Comparison of ENCODE assay signal across 8 cellular contexts in the genomic region with DNA sequence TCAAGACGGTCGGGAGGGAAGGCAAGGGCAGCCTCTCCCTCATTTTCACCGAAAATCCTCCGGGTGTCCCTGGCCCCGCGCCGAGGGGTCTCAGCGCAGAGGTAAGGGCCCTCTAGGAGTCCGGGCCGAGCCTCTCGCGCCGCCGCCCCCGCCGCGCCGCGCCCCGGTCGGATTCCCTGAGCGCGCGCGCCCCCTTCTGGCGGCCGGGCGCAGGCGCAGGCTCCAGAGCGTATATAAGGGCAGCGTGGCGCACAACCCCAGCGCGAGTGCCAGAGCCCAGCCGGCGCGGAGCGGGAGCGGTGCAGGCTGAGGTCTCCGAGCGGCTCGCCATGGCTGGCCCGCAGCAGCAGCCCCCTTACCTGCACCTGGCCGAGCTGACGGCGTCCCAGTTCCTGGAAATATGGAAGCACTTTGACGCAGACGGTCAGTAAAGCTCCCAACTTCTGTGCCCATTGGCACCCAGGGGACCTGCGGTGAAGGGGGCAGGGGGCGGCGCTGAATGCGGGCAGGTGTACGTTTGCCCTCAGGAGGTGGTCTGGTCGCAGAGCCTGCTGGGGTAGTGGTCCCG. TPM values are rescaled to one million over a fixed set of nuclear protein-coding genes. Genes with fewer than 3 reads are reported as not detected.
DNase-seq lines count a peak whose midpoint lies in the region; ATAC-seq, FAIRE-seq and TF ChIP-seq lines count a peak whose summit lies in the region.

A gene with protein sequence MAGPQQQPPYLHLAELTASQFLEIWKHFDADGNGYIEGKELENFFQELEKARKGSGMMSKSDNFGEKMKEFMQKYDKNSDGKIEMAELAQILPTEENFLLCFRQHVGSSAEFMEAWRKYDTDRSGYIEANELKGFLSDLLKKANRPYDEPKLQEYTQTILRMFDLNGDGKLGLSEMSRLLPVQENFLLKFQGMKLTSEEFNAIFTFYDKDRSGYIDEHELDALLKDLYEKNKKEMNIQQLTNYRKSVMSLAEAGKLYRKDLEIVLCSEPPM (plus strand): TSS at position 260 of the 568 bp plus-strand sequence. CDS start 70 bp downstream, at position 330.

- H3K4me3 ChIP-seq in A549 (peak within 1 kb of the TSS; percentile 36), mucosa of stomach (ENCODE audit: low read length) (no peak within 1 kb of the TSS)

- TF ChIP-seq RAD21 in A549 (conservative IDR thresholded peaks at IDR 0.05 in 1 of 2, IDR thresholded peaks at IDR 0.05 in 1 of 2) = peak; percentile 81 to 94

- no peaks in the 10 kb centered on the region for H3K9me3 Mint-ChIP-seq in endothelial cell (ENCODE audit: unreplicated experiment)

- peak; percentile 46 to 58 for DNase-seq in A549 (ENCODE audit: low read depth in 1 of 2, low spot score in 1 of 2)
- DNase-seq in GM13977 (ENCODE audit: low spot score) = peak; percentile 92
- peak; percentile 42 for DNase-seq in NCI-H226
- DNase-seq in activated CD8-positive, alpha-beta memory T cell treated with anti-CD3 and anti-CD28 coated beads, Interleukin-2, amount 50 U/mL, for 4 hours = peak; percentile 63
- DNase-seq in endothelial cell (ENCODE audit: low spot score) = peak; percentile 89
- DNase-seq in stimulated activated CD8-positive, alpha-beta memory T cell treated with anti-CD3 and anti-CD28 coated beads, Interleukin-4, amount 100 ng/mL, for 48 hours = peak; percentile 83

- peak; percentile 97 for TF ChIP-seq CTCF in A549 (IDR thresholded peaks at IDR 0.05)
- TF ChIP-seq CTCF in GM13977 (IDR thresholded peaks at IDR 0.05; ENCODE audit: extremely low read depth, insufficient read depth, missing control alignments) = peak; percentile 99
- peak; percentile 100 for TF ChIP-seq CTCF in endothelial cell (IDR thresholded peaks at IDR 0.05; ENCODE audit: unreplicated experiment)

- H3K4me1 ChIP-seq in A549 (peaks cover 30% of the 10 kb centered on the region), mucosa of stomach (ENCODE audit: control insufficient read depth, insufficient read depth, low read length) (no peaks in the 10 kb centered on the region)

- POLR2A ChIA-PET in A549 (lab: Yijun Ruan, JAX) = interaction anchor here (0.6 kb wide), 1 partner anchor 69 kb away, joined by 8 read pairs; a partner anchor contains a TSS

- H3K27ac ChIP-seq in A549 = peak within 1 kb of the TSS; percentile 49 to 74; a peak in 5 of 6 replicates

- H3K27me3 ChIP-seq in mucosa of stomach (ENCODE audit: control insufficient read depth, insufficient read depth, low read length) = peaks cover 18% of the 10 kb centered on the region

- peak within 1 kb of the TSS; percentile 34 for H3K9ac ChIP-seq in mucosa of stomach (ENCODE audit: low read length)

- TF ChIP-seq EP300 in A549 (IDR thresholded peaks at IDR 0.05) = no peak

- no peaks in the 10 kb centered on the region for H3K36me3 ChIP-seq in mucosa of stomach (ENCODE audit: control insufficient read depth, insufficient read depth, low read length)

- no peaks in the 10 kb centered on the region for H3K36me3 Mint-ChIP-seq in endothelial cell (ENCODE audit: low read depth, unreplicated experiment)

- FAIRE-seq in A549 (lab: Jason Lieb, UNC) = no peak

- peak; percentile 77 to 93 for ATAC-seq in A549
- peak; percentile 90 for ATAC-seq in HG02981 (IDR thresholded peaks at IDR 0.05; ENCODE audit: unreplicated experiment)

- peaks cover 4% of the 10 kb centered on the region for H3K27me3 Mint-ChIP-seq in endothelial cell (ENCODE audit: unreplicated experiment)

- peak within 1 kb of the TSS; percentile 96 for H3K4me2 ChIP-seq in A549

- no peak within 1 kb of the TSS for H3K4me3 Mint-ChIP-seq in endothelial cell (ENCODE audit: unreplicated experiment)

- no peak for TF ChIP-seq POLR2A in A549 (IDR thresholded peaks at IDR 0.05; ENCODE audit: low read length)

- CTCF ChIA-PET in A549 (lab: Yijun Ruan, JAX) = interaction anchor here (0.7 to 3.6 kb wide), 28 partner anchors 9 to 704 kb away, joined by 3 to 33 read pairs (median 4); no protein-coding TSS in a partner anchor

- in situ Hi-C loops in GM13977 (cut with MboI; ENCODE audit: low pct_unique_long_range_greater_than_20kb, low sequenced_read_pairs, unreplicated experiment) = no loop called here

- H3K27ac Mint-ChIP-seq in endothelial cell (ENCODE audit: unreplicated experiment) = no peak within 1 kb of the TSS

- WGBS in A549 (ENCODE audit: missing lambda C conversion rate) = 4% methylated on average over 18 of the region's 55 CpGs

- no peaks in the 10 kb centered on the region for H3K4me1 Mint-ChIP-seq in endothelial cell (ENCODE audit: unreplicated experiment)

- H3K9me3 ChIP-seq in A549 = no peaks in the 10 kb centered on the region
- no peaks in the 10 kb centered on the region for H3K9me3 ChIP-seq in mucosa of stomach (ENCODE audit: control insufficient read depth, low read length)

TF ChIP-seq in A549, 52 proteins besides CTCF, POLR2A, EP300 and RAD21:
- TF ChIP-seq GATA3 (IDR thresholded peaks at IDR 0.05; ENCODE audit: borderline replicate concordance) (no peak), ZNF302 (CRISPR knock-in tag; IDR thresholded peaks at IDR 0.05) (no peak), RNF2 (IDR thresholded peaks at IDR 0.05; ENCODE audit: borderline replicate concordance, low read depth) (no peak), SMC3 (IDR thresholded peaks at IDR 0.05) (peak; percentile 88), JUN (IDR thresholded peaks at IDR 0.05) (no peak), HEYL (CRISPR knock-in tag; IDR thresholded peaks at IDR 0.05) (no peak), RCOR1 (IDR thresholded peaks at IDR 0.05; ENCODE audit: low read depth, low read length) (no peak), MAZ (IDR thresholded peaks at IDR 0.05; ENCODE audit: borderline replicate concordance, low read depth, low read length) (0 out of 2 replicates have a peak, but pooled peaks have one; percentile 45), POLR2AphosphoS2 (conservative IDR thresholded peaks at IDR 0.05; ENCODE audit: low read length) (no peak), MYC (IDR thresholded peaks at IDR 0.05; ENCODE audit: borderline replicate concordance, low read length) (peak; percentile 65; the same call in 1 of the 2 replicates)
- TF ChIP-seq, protein P1, sequence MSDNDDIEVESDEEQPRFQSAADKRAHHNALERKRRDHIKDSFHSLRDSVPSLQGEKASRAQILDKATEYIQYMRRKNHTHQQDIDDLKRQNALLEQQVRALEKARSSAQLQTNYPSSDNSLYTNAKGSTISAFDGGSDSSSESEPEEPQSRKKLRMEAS (IDR thresholded peaks at IDR 0.05) = peak; percentile 49

RNA-seq across cellular contexts. Expression of the gene that starts here (rescaled TPM):
- 2.3 and 3.7 TPM in 2 replicates for polyA plus RNA-seq in A549 (2011; rRNA removed)
- polyA plus RNA-seq in A549 (2012; cell fraction: cytosol; rRNA removed) = 4.3 and 4.7 TPM in 2 replicates
- 3.5 and 4.1 TPM in 2 replicates for polyA plus RNA-seq in A549 (2012; cell fraction: nucleus; rRNA removed)
- 4.6 to 10.1 TPM (median 6.4 TPM) in 3 replicates for polyA plus RNA-seq in A549 (2017; fragmentation: RNase III; extraction: RNeasy Plus Mini Kit Qiagen cat#74134 plus additional on column Dnase treatment)
- polyA minus RNA-seq in A549 (2011; rRNA and poly(A)+ RNA removed) = 0.78 and 1.3 TPM in 2 replicates
- total RNA-seq in endothelial cell (ENCODE audit: unreplicated experiment) = 12.9 TPM

Comparison
In these comparisons a context has a peak if more than half of its experiments do, and no peak if none do; other contexts are left out.
1. DNase-seq: peak in every context shown above with its lines; median percentile 92 in GM13977; 89 in endothelial cell; 83 in stimulated activated CD8-positive, alpha-beta memory T cell treated with anti-CD3 and anti-CD28 coated beads, Interleukin-4, amount 100 ng/mL, for 48 hours; 63 in activated CD8-positive, alpha-beta memory T cell treated with anti-CD3 and anti-CD28 coated beads, Interleukin-2, amount 50 U/mL, for 4 hours; 52 in A549; 42 in NCI-H226.